Comparison of ENCODE assay signal across 13 cellular contexts in the genomic region with DNA sequence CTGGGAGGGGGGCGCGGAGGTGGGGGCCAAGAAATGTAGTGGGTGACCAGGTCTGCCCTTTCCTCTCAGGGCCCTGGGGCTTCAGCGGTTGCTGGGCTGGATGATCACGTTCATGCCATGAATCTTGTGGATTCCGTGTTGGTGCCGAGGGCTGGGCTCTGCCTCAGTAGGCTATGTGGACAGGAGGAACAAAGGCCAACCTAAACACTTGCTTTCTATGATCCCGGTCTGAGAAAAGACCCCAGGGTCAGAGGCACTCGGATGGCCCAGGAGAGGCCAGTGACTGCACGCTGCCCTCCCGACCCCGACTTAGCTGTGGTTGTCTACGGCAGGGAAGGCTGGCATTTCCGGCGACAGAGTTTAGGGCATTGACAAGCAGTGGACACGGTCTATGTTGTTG. TPM values are rescaled to one million over a fixed set of nuclear protein-coding genes. Genes with fewer than 3 reads are reported as not detected.
A peak's percentile ranks its signal among the peaks of the same experiment; 100 is the strongest.
DNase-seq lines count a peak whose midpoint lies in the region; ATAC-seq and TF ChIP-seq lines count a peak whose summit lies in the region.
"Had no signal": no experiment of that assay in that cellular context is flagged by ENCODE, and none has a peak within 500 bp of the region (broad histone marks: within the 10 kb centered on the region; RNA-seq: fewer than 3 reads in every experiment).

No MANE protein-coding gene starts in this region.

- H3K4ac ChIP-seq in neuronal stem cell (ENCODE audit: low read length) = no peak overlapping the region

- H3K18ac ChIP-seq in neuronal stem cell (ENCODE audit: low read length) = no peak overlapping the region

- H3K9me3 ChIP-seq in neuronal stem cell (replicated peaks in 1 of 2; ENCODE audit: control insufficient read depth in 2 of 2, insufficient read depth in 1 of 2, low read depth in 1 of 2, low read length in 2 of 2) (peaks cover 0 to 2% of the 10 kb centered on the region in 2 donors), thyroid gland (no peaks in the 10 kb centered on the region), upper lobe of right lung (peaks cover 4% of the 10 kb centered on the region)

- peak overlapping the region; percentile 3 for H3K14ac ChIP-seq in neuronal stem cell (ENCODE audit: low read length)

- ATAC-seq in upper lobe of right lung = no peak
- ATAC-seq in HG02884 (IDR thresholded peaks at IDR 0.05; ENCODE audit: unreplicated experiment) = no peak
- ATAC-seq: GM12878, GM23338 had no signal

- H3K4me2 ChIP-seq in neuronal stem cell (ENCODE audit: insufficient read depth, low read length, poor library complexity, severe bottlenecking) = no peak overlapping the region
- H3K4me2 ChIP-seq: GM23338 had no signal

- H3K79me1 ChIP-seq in neuronal stem cell (ENCODE audit: low read depth, low read length) = peaks cover 20% of the 10 kb centered on the region

- TF ChIP-seq POLR2A in thyroid gland (IDR thresholded peaks at IDR 0.05) = no peak

- no peak overlapping the region for H2BK12ac ChIP-seq in neuronal stem cell (ENCODE audit: low read length)

- no peak for TF ChIP-seq CTCF in coronary artery (IDR thresholded peaks at IDR 0.05)
- no peak for TF ChIP-seq CTCF in thyroid gland (IDR thresholded peaks at IDR 0.05)
- no peak for TF ChIP-seq CTCF in upper lobe of right lung (IDR thresholded peaks at IDR 0.05)

- H2BK15ac ChIP-seq in neuronal stem cell (ENCODE audit: low read length) = no peak overlapping the region

- H4K8ac ChIP-seq in neuronal stem cell (ENCODE audit: low read depth, low read length) = no peak overlapping the region

- peak; percentile 54 for DNase-seq in activated effector memory CD4-positive, alpha-beta T cell treated with anti-CD3 and anti-CD28 coated beads, Interleukin-2, amount 50 U/mL, for 16 hours
- DNase-seq in activated effector memory CD4-positive, alpha-beta T cell treated with Interleukin-2 at 50 U/mL for 16 hours = no peak
- DNase-seq in coronary artery (ENCODE audit: low spot score) (peak; percentile 58), neuronal stem cell (ENCODE audit: low spot score) (no peak), thyroid gland (no peak), upper lobe of right lung (no peak)
- DNase-seq: ACHN; CD4-positive, alpha-beta memory T cell; DMS79; H9 had no signal

- H2AFZ ChIP-seq in neuronal stem cell (ENCODE audit: low read length) = no peak overlapping the region
- H2AFZ ChIP-seq: GM23338 had no signal

- intact Hi-C loops in thyroid gland (cut with DNase I) = no loop called here
- intact Hi-C loops in upper lobe of right lung (cut with DNase I) = no loop called here

- H3K4me1 ChIP-seq in neuronal stem cell (ENCODE audit: control insufficient read depth in 2 of 2, insufficient read depth in 1 of 2, low read depth in 1 of 2, low read length in 2 of 2) (peaks cover 7 to 16% of the 10 kb centered on the region in 2 donors), thyroid gland (peaks cover 3 to 19% of the 10 kb centered on the region in 2 donors), upper lobe of right lung (peaks cover 13% of the 10 kb centered on the region)

- H3K27me3 ChIP-seq in neuronal stem cell (ENCODE audit: control insufficient read depth in 3 of 3, insufficient read depth in 3 of 3, low read depth in 1 of 3, low read length in 3 of 3) = no peaks in the 10 kb centered on the region
- no peaks in the 10 kb centered on the region for H3K27me3 ChIP-seq in thyroid gland
- H3K27me3 ChIP-seq in upper lobe of right lung = no peaks in the 10 kb centered on the region

- no CpG with 5 or more reads among the region's 15 CpGs for WGBS in neuronal stem cell (ENCODE audit: extremely low coverage in 2 of 2, insufficient read length in 2 of 2, insufficient replicate concordance in 1 of 2), 2 donors
- WGBS in thyroid gland, 2 donors = 90 to 93% methylated on average over 15 of the region's 15 CpGs

- peak overlapping the region; percentile 66 for H2BK5ac ChIP-seq in neuronal stem cell (ENCODE audit: low read length)

- H3K27ac ChIP-seq in coronary artery (no peak overlapping the region), neuronal stem cell (replicated peaks; ENCODE audit: low read length) (no peak overlapping the region), thyroid gland (no peak overlapping the region), upper lobe of right lung (no peak overlapping the region)

- H2BK120ac ChIP-seq in neuronal stem cell (ENCODE audit: low read depth, low read length) = no peak overlapping the region

- H4K91ac ChIP-seq in neuronal stem cell (ENCODE audit: low read depth, low read length, poor library complexity) = no peak overlapping the region

- peaks cover 0 to 5% of the 10 kb centered on the region in 2 donors for H3K36me3 ChIP-seq in neuronal stem cell (replicated peaks in 1 of 2; ENCODE audit: control insufficient read depth in 2 of 2, insufficient read depth in 2 of 2, low read length in 2 of 2)
- H3K36me3 ChIP-seq in thyroid gland = no peaks in the 10 kb centered on the region
- no peaks in the 10 kb centered on the region for H3K36me3 ChIP-seq in upper lobe of right lung

- no peak overlapping the region for H3K9ac ChIP-seq in neuronal stem cell (ENCODE audit: low read depth, low read length, poor library complexity)

- H3K4me3 ChIP-seq in coronary artery (no peak overlapping the region), neuronal stem cell (ENCODE audit: low read length in 2 of 2) (no peak overlapping the region), thyroid gland (replicated peaks in 1 of 3) (no peak overlapping the region), upper lobe of right lung (no peak overlapping the region)
- H3K4me3 ChIP-seq: GM12878, GM23338 had no signal

- peak overlapping the region; percentile 65 for H3K23ac ChIP-seq in neuronal stem cell (ENCODE audit: low read depth, low read length, poor library complexity)

- H2AK5ac ChIP-seq in neuronal stem cell (ENCODE audit: low read depth, low read length) = no peak overlapping the region

RNA-seq across cellular contexts. Expression of gene PHF2, which starts 26.6 kb away (rescaled TPM):
- polyA plus RNA-seq in neuronal stem cell (2013, experiment 1 of 2) = 19.9 TPM
- 19.8 TPM for polyA plus RNA-seq in neuronal stem cell (2013, experiment 2 of 2)
- 10 to 100 TPM; 32.8 to 50.1 (median 33.0) TPM for total RNA-seq in thyroid gland
- 37.0 TPM for total RNA-seq in upper lobe of right lung

Comparison
In these comparisons a context has a peak if more than half of its experiments do, and no peak if none do; other contexts are left out.
1. DNase-seq: peak in activated effector memory CD4-positive, alpha-beta T cell treated with anti-CD3 and anti-CD28 coated beads, Interleukin-2, amount 50 U/mL, for 16 hours (single experiment) and coronary artery (single experiment); none in activated effector memory CD4-positive, alpha-beta T cell treated with Interleukin-2 at 50 U/mL for 16 hours (single experiment), neuronal stem cell (single experiment), thyroid gland (0 of 2) and upper lobe of right lung (single experiment).